ENCODE assay signal across 8 cellular contexts in genomic region chr1:2526824-2527552, GRCh38. TPM values are rescaled to one million over a fixed set of nuclear protein-coding genes. Genes with fewer than 3 reads are reported as not detected.
DNase-seq lines count a peak whose midpoint lies in the region; ATAC-seq and TF ChIP-seq lines count a peak whose summit lies in the region.

No MANE protein-coding gene starts in this region.

- no peaks in the 10 kb centered on the region for H3K36me3 ChIP-seq in esophagus muscularis mucosa
- H3K36me3 ChIP-seq in neuron (ENCODE audit: insufficient read depth, low read length), result peaks cover 6% of the 10 kb centered on the region
- H3K36me3 ChIP-seq in upper lobe of right lung, result no peaks in the 10 kb centered on the region

- 42% methylated on average over 16 of the region's 20 CpGs for WGBS in esophagus muscularis mucosa

- in situ Hi-C loops in KBM-7 (cut with MboI; ENCODE audit: low pct_unique_long_range_greater_than_20kb, low sequenced_read_pairs), result no loop called here

- intact Hi-C loops in esophagus muscularis mucosa (cut with DNase I) (loop anchor here (5.0 kb wide), 1 partner anchor 115 kb away; the partner anchor contains the start of gene PEX10), upper lobe of right lung (cut with DNase I) (no loop called here)

- H3K27ac ChIP-seq in esophagus muscularis mucosa (replicated peaks in 1 of 4) (peak overlapping the region; percentile 75 to 85 (median 81)), upper lobe of right lung (peak overlapping the region; percentile 75)

- TF ChIP-seq CTCF in esophagus muscularis mucosa (IDR thresholded peaks at IDR 0.05), result no peak
- TF ChIP-seq CTCF in upper lobe of right lung (IDR thresholded peaks at IDR 0.05), result no peak

- peaks cover 7 to 46% (median 29%) of the 10 kb centered on the region in 4 donors for H3K27me3 ChIP-seq in esophagus muscularis mucosa
- H3K27me3 ChIP-seq in neuron (ENCODE audit: insufficient read depth, low read length), result no peaks in the 10 kb centered on the region
- peaks cover 14% of the 10 kb centered on the region for H3K27me3 ChIP-seq in upper lobe of right lung

- no peak for TF ChIP-seq POLR2A in esophagus muscularis mucosa (IDR thresholded peaks at IDR 0.05; ENCODE audit: low read depth)

- no peak overlapping the region for H2AFZ ChIP-seq in neuron (ENCODE audit: low read depth, low read length)

- DNase-seq in EH (ENCODE audit: low read depth) (peak; percentile 66), KBM-7 (peak; percentile 29), esophagus muscularis mucosa (ENCODE audit: extremely low spot score) (no peak), upper lobe of right lung (no peak), NOMO-1 (lab: John Stamatoyannopoulos, UW; ENCODE audit: unreplicated experiment in 2 of 2) (no peak)
- peak; percentile 33 to 50 for DNase-seq in activated CD4-positive, alpha-beta T cell treated with anti-CD3 and anti-CD28 coated beads, Interleukin-2, amount 50 U/mL, for 4 hours

- no peak for TF ChIP-seq EP300 in esophagus muscularis mucosa (IDR thresholded peaks at IDR 0.05)

- H3K9me3 ChIP-seq in esophagus muscularis mucosa (no peaks in the 10 kb centered on the region), neuron (ENCODE audit: low read length) (no peaks in the 10 kb centered on the region), upper lobe of right lung (no peaks in the 10 kb centered on the region)

- ATAC-seq in GM21576 (IDR thresholded peaks at IDR 0.05; ENCODE audit: unreplicated experiment), result peak; percentile 30
- ATAC-seq in upper lobe of right lung, result peak; percentile 0

- H3K4me1 ChIP-seq in esophagus muscularis mucosa (peaks cover 61 to 89% (median 79%) of the 10 kb centered on the region in 4 donors), neuron (ENCODE audit: insufficient read depth, low read length) (peaks cover 57% of the 10 kb centered on the region), upper lobe of right lung (peaks cover 56% of the 10 kb centered on the region)

- H3K4me3 ChIP-seq in esophagus muscularis mucosa, result peak overlapping the region; percentile 77 to 94 (median 88)
- peak overlapping the region; percentile 83 for H3K4me3 ChIP-seq in neuron (ENCODE audit: low read length)
- peak overlapping the region; percentile 95 for H3K4me3 ChIP-seq in upper lobe of right lung

RNA-seq across cellular contexts. Expression of gene PANK4, which starts 0.6 kb away (rescaled TPM):
- total RNA-seq in esophagus muscularis mucosa (10 to 100 TPM; 22.5 to 48.9 (median 37.9) TPM), upper lobe of right lung (36.4 TPM)

RNA-seq across cellular contexts. Expression of gene HES5, which starts 3.1 kb away (rescaled TPM):
- total RNA-seq in esophagus muscularis mucosa (under 1 TPM in 2 of 4 donors, not detected in 2; 0.19 to 0.33 TPM), upper lobe of right lung (1.5 TPM)

RNA-seq across cellular contexts. Expression of gene TNFRSF14, which starts 29.2 kb away (rescaled TPM):
- total RNA-seq in esophagus muscularis mucosa, result 10 to 100 TPM; 26.2 to 49.2 (median 42.5) TPM
- 133 TPM for total RNA-seq in upper lobe of right lung

RNA-seq across cellular contexts. Expression of gene PLCH2, which starts 50.9 kb away (rescaled TPM):
- total RNA-seq in esophagus muscularis mucosa (under 1 TPM; 0.06 to 0.42 (median 0.26) TPM), upper lobe of right lung (2.4 TPM)

RNA-seq across cellular contexts. Expression of gene PRXL2B, which starts 59.6 kb away (rescaled TPM):
- 10 to 100 TPM in 3 of 4 donors, 1 to 10 TPM in 1; 7.9 to 18.8 (median 14.8) TPM for total RNA-seq in esophagus muscularis mucosa
- 25.9 TPM for total RNA-seq in upper lobe of right lung

Comparison
In these comparisons a context has a peak if more than half of its experiments do, and no peak if none do; other contexts are left out.
1. DNase-seq: peak in EH (single experiment), KBM-7 (single experiment) and activated CD4-positive, alpha-beta T cell treated with anti-CD3 and anti-CD28 coated beads, Interleukin-2, amount 50 U/mL, for 4 hours (2 of 2); none in esophagus muscularis mucosa (single experiment), upper lobe of right lung (single experiment) and NOMO-1 (0 of 2).
2. Peak in every context shown above with its lines, with median percentiles within 50 percentile points of each other: H3K4me3 ChIP-seq.